ENCODE assay signal across 21 cellular contexts in genomic region chr12:121427556-121428055, GRCh38. TPM values are rescaled to one million over a fixed set of nuclear protein-coding genes. Genes with fewer than 3 reads are reported as not detected.
DNase-seq lines count a peak whose midpoint lies in the region; ATAC-seq and TF ChIP-seq lines count a peak whose summit lies in the region.
"Had no signal": no experiment of that assay in that cellular context is flagged by ENCODE, and none has a peak within 500 bp of the region (broad histone marks: within the 10 kb centered on the region; RNA-seq: fewer than 3 reads in every experiment).

No MANE protein-coding gene starts in this region.

- DNase-seq in SIG-M5 treated with dmso at 0.1 percent for 504 hours (lab: John Stamatoyannopoulos, UW; ENCODE audit: unreplicated experiment) (peak; percentile 36), SIG-M5 (lab: John Stamatoyannopoulos, UW) (no peak), HK-2 (ENCODE audit: unreplicated experiment) (peak; percentile 24), anterior cingulate cortex (lab: John Stamatoyannopoulos, UW) (no peak), kidney glomerular epithelial cell (lab: John Stamatoyannopoulos, UW) (no peak)
- DNase-seq in activated naive CD4-positive, alpha-beta T cell treated with anti-CD3 and anti-CD28 coated beads, Interleukin-2, amount 50 U/mL, for 72 hours (ENCODE audit: low spot score in 2 of 2), result no peak
- DNase-seq: 8988T, hippocampal formation, kidney, MM.1S, NCI-H2081, NCI-H510A, SHP77, spleen, T-helper 17 cell, thyroid gland had no signal

- ATAC-seq in activated naive CD4-positive, alpha-beta T cell treated with anti-CD3 and anti-CD28 coated beads, Interleukin-2, amount 50 U/mL, for 72 hours, result no peak
- no peak for ATAC-seq in GM21529 (IDR thresholded peaks at IDR 0.05; ENCODE audit: unreplicated experiment)
- ATAC-seq: HepG2, T-helper 17 cell had no signal

- H3K4me3 ChIP-seq in neutrophil (ENCODE audit: low read depth in 1 of 2, low read length in 1 of 2), result no peak overlapping the region
- H3K4me3 ChIP-seq: ascending aorta, spleen, thyroid gland had no signal

- H3K36me3 ChIP-seq in neutrophil, result peaks cover 56% of the 10 kb centered on the region

- no peaks in the 10 kb centered on the region for H3K9me3 Mint-ChIP-seq in activated naive CD4-positive, alpha-beta T cell treated with anti-CD3 and anti-CD28 coated beads, Interleukin-2, amount 50 U/mL, for 72 hours
- H3K9me3 Mint-ChIP-seq: neural crest cell had no signal

- H3K4me1 ChIP-seq in neutrophil (ENCODE audit: control insufficient read depth in 1 of 2, insufficient read depth in 1 of 2, low read depth in 1 of 2, low read length in 1 of 2), result peaks cover 54 to 59% of the 10 kb centered on the region in 2 experiments
- H3K4me1 ChIP-seq: ascending aorta, thyroid gland had no signal

- peaks cover 15 to 26% of the 10 kb centered on the region in 2 donors for H3K36me3 Mint-ChIP-seq in activated naive CD4-positive, alpha-beta T cell treated with anti-CD3 and anti-CD28 coated beads, Interleukin-2, amount 50 U/mL, for 72 hours

- no peaks in the 10 kb centered on the region for H3K9me3 ChIP-seq in neutrophil
- H3K9me3 ChIP-seq: ascending aorta, thyroid gland had no signal

- peak overlapping the region; percentile 58 to 72 for H3K27ac Mint-ChIP-seq in activated naive CD4-positive, alpha-beta T cell treated with anti-CD3 and anti-CD28 coated beads, Interleukin-2, amount 50 U/mL, for 72 hours
- H3K27ac Mint-ChIP-seq: T-helper 17 cell had no signal

- no peaks in the 10 kb centered on the region for H3K27me3 ChIP-seq in neutrophil
- H3K27me3 ChIP-seq: ascending aorta, spleen, thyroid gland had no signal

- H3K27ac ChIP-seq in neutrophil, result peak overlapping the region; percentile 85
- H3K27ac ChIP-seq: ascending aorta, thyroid gland had no signal

- no peak for TF ChIP-seq CTCF in neutrophil (IDR thresholded peaks at IDR 0.05)

RNA-seq across cellular contexts. Expression of gene RNF34, which starts 27.7 kb away (rescaled TPM):
- total RNA-seq in activated naive CD4-positive, alpha-beta T cell treated with anti-CD3 and anti-CD28 coated beads, Interleukin-2, amount 50 U/mL, for 72 hours, result 10 to 100 TPM; 55.1 to 83.0 TPM

Comparison
In these comparisons a context has a peak if more than half of its experiments do, and no peak if none do; other contexts are left out.
1. DNase-seq: peak in SIG-M5 treated with dmso at 0.1 percent for 504 hours (single experiment) and HK-2 (single experiment); none in SIG-M5 (single experiment), activated naive CD4-positive, alpha-beta T cell treated with anti-CD3 and anti-CD28 coated beads, Interleukin-2, amount 50 U/mL, for 72 hours (0 of 2), anterior cingulate cortex (0 of 58) and kidney glomerular epithelial cell (single experiment).